Comparison of ENCODE assay signal across 1 cellular context in genomic region chr18:22171839-22172582, GRCh38.
TF ChIP-seq lines count a peak whose summit lies in the region.

No MANE protein-coding gene starts in this region.

TF ChIP-seq in SK-N-SH, 30 proteins besides CTCF, POLR2A, EP300 and RAD21 (continued from another document):
- TF ChIP-seq PBX3 (IDR thresholded peaks at IDR 0.05) (no peak), MAX (IDR thresholded peaks at IDR 0.05; ENCODE audit: low read depth) (no peak), TEAD4 (IDR thresholded peaks at IDR 0.05; ENCODE audit: borderline replicate concordance, insufficient read depth) (no peak), MXI1 (IDR thresholded peaks at IDR 0.05; ENCODE audit: low read depth, low read length) (no peak), YY1 (IDR thresholded peaks at IDR 0.05; ENCODE audit: low read depth) (no peak), ELF1 (IDR thresholded peaks at IDR 0.05) (no peak), GABPA (IDR thresholded peaks at IDR 0.05; ENCODE audit: low read depth) (no peak), FOSL2 (IDR thresholded peaks at IDR 0.05; ENCODE audit: borderline replicate concordance, low read depth) (no peak), SMC3 (IDR thresholded peaks at IDR 0.05; ENCODE audit: low read depth, low read length) (no peak), GATA2 (CRISPR knock-in tag; IDR thresholded peaks at IDR 0.05) (no peak)
